ENCODE assay signal across 9 cellular contexts in the genomic region with DNA sequence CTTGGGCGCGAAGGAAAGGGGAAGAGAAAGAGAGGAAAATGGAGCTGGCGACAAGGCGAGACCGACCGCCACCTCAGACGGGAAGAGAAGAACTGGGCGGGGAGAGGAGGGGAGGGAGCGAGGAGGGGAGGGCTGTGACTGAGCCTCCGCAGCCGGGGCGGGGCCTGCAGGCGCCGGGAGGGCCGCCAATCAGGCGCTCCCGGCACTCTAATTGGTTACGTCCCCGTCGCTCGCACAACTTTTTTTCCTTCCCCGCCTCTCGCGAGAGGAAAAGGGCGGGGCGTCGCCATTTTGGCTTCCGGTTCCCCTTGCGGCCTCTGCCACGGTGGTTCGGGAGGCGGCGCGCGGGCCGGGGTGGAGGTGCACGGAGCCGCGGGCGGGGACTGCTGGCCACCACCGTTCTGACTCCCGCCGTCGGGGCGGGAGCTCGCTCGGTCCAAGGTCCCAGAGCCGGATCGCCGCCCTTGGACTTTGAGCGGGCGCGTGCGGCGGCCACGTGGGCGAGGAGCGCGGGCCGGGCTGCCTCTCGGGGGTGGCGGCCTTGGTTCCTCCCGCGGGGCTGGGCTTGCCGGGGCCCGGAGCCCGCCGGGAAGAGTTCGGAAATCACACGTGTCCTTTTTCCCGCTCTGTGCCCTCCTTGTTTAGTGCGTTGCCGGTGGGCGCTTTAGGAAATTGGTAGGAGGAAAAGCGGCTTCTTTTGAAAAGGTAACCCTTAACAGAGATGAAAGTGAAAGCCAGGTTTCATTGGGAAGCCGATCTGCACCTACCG. TPM values are rescaled to one million over a fixed set of nuclear protein-coding genes. Genes with fewer than 3 reads are reported as not detected.
DNase-seq lines count a peak whose midpoint lies in the region; ATAC-seq, FAIRE-seq and TF ChIP-seq lines count a peak whose summit lies in the region.
"Had no signal": no experiment of that assay in that cellular context is flagged by ENCODE, and none has a peak within 500 bp of the region (broad histone marks: within the 10 kb centered on the region; RNA-seq: fewer than 3 reads in every experiment).

A gene (minus strand): TSS at position 94 of the 769 bp plus-strand sequence. CDS start 176 bp downstream, outside the sequence.

- FAIRE-seq in GM19239 (lab: Jason Lieb, UNC), result peak; percentile 96
- FAIRE-seq in kidney (lab: Jason Lieb, UNC), result no peak
- FAIRE-seq: islet of Langerhans had no signal

- peaks cover 4% of the 10 kb centered on the region; the same call in 1 of the 2 replicates for H3K36me3 ChIP-seq in BE2C
- H3K36me3 ChIP-seq in kidney (ENCODE audit: control insufficient read depth in 1 of 2, insufficient read depth in 2 of 2, low read length in 2 of 2), result no peaks in the 10 kb centered on the region

- H3K27ac ChIP-seq in kidney (ENCODE audit: low read depth in 2 of 2, low read length in 2 of 2), result peak within 1 kb of the TSS; percentile 98

- TF ChIP-seq CTCF in BE2C (IDR thresholded peaks at IDR 0.05; ENCODE audit: low read depth, low read length) (no peak), kidney (IDR thresholded peaks at IDR 0.05; ENCODE audit: borderline replicate concordance, extremely low read depth, insufficient read depth) (no peak)

- H3K9ac ChIP-seq in kidney (ENCODE audit: low read length in 2 of 2), result peak within 1 kb of the TSS; percentile 90 to 91

- H3K4me3 ChIP-seq in BE2C (ENCODE audit: low read depth, low read length) (peak within 1 kb of the TSS; percentile 91), kidney (ENCODE audit: low read length in 2 of 2) (peak within 1 kb of the TSS; percentile 74 to 96)

- H3K27me3 ChIP-seq in BE2C, result no peaks in the 10 kb centered on the region

- H3K4me1 ChIP-seq in BE2C (no peaks in the 10 kb centered on the region; the same call in none of the 2 replicates), kidney (ENCODE audit: control insufficient read depth in 1 of 2, insufficient read depth in 1 of 2, low read depth in 1 of 2, low read length in 2 of 2) (peaks cover 19% of the 10 kb centered on the region in 2 donors)

- peak; percentile 73 for ATAC-seq in HG03442 (IDR thresholded peaks at IDR 0.05; ENCODE audit: unreplicated experiment)

- DNase-seq in BE2C (peak; percentile 94), GM19239 (ENCODE audit: insufficient read length, low spot score) (peak; percentile 79), NCI-H510A treated with DMSO at 0.1 percent for 48 hours (lab: John Stamatoyannopoulos, UW) (peak; percentile 79), cerebellum (ENCODE audit: low spot score) (peak; percentile 99), kidney (peak; percentile 98)
- peak; percentile 94 to 95 for DNase-seq in activated CD4-positive, alpha-beta T cell treated with anti-CD3 and anti-CD28 coated beads for 24 hours (ENCODE audit: low read depth in 2 of 2)
- DNase-seq in stimulated activated CD4-positive, alpha-beta T cell treated with anti-CD3 and anti-CD28 coated beads, Interleukin-15, amount 100 ng/mL, for 1 hour (ENCODE audit: low read depth in 1 of 2, low spot score in 1 of 2), result peak; percentile 91 to 92

- no peaks in the 10 kb centered on the region for H3K9me3 ChIP-seq in BE2C
- H3K9me3 ChIP-seq in kidney (ENCODE audit: control insufficient read depth in 1 of 2, low read length in 2 of 2), result no peaks in the 10 kb centered on the region

- intact Hi-C loops in kidney (cut with DNase I), result no loop called here

RNA-seq across cellular contexts. Expression of the gene that starts here (rescaled TPM):
- polyA plus RNA-seq in BE2C (2012; ENCODE audit: insufficient read depth, insufficient read length, low read depth), result 93.2 TPM
- 212 TPM for total RNA-seq in cerebellum
- total RNA-seq in kidney, result 168 TPM
- 143 TPM for polyA plus RNA-seq in kidney (ENCODE audit: insufficient read depth, low read depth, low replicate concordance)

Comparison
In these comparisons a context has a peak if more than half of its experiments do, and no peak if none do; other contexts are left out.
1. Peak in every context shown above with its lines: DNase-seq, ATAC-seq, H3K4me3 ChIP-seq and H3K27ac ChIP-seq.